Comparison of ENCODE assay signal across 26 cellular contexts in the genomic region with DNA sequence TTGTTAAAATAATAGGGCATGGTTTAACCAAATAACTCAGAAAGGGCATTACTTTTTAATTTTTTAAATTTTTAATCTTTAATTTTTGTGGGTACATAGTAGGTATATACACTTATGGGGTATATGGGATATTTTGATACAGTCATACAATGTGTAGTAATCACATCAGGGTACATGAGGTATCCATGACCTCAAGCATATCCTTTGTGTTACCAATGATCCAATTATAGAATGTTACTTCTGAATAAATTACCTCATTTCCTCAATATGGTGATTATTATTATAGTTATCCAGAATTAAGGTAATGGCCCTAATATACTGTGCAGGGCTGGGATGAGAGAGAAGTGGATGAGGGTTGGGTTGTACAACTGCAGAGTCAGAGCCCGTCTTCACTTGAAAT.
"Had no signal": no experiment of that assay in that cellular context is flagged by ENCODE, and none has a peak within 500 bp of the region (broad histone marks: within the 10 kb centered on the region; RNA-seq: fewer than 3 reads in every experiment).

No MANE protein-coding gene starts in this region.

- H3K4me1 ChIP-seq: pancreas, prostate gland, right lobe of liver had no signal

- H3K36me3 ChIP-seq: neutrophil, pancreas, prostate gland, right lobe of liver, sigmoid colon, stomach, thoracic aorta, thyroid gland, tibial nerve, upper lobe of left lung, vagina had no signal

- H3K4me3 Mint-ChIP-seq: naive thymus-derived CD4-positive, alpha-beta T cell; natural killer cell; nephron; stimulated activated effector memory CD8-positive, alpha-beta T cell treated with anti-CD3 and anti-CD28 coated beads, Interleukin-12 subunit alpha, Interleukin-12 subunit beta, amount 100 ng/mL, for 72 hours; stimulated activated naive B cell treated with anti-CD40 and anti-IgM and Interleukin-4, amounts not matched to agents 10 μg/mL and 1 μg/mL and 100 μg/mL, for 72 hours; stimulated activated naive CD8-positive, alpha-beta T cell treated with anti-CD3 and anti-CD28 coated beads, Interleukin-15, Interleukin-2, amounts not matched to agents 100 ng/mL and 50 ng/mL, for 24 hours had no signal

- H3K36me3 Mint-ChIP-seq: naive thymus-derived CD4-positive, alpha-beta T cell; natural killer cell; stimulated activated effector memory CD8-positive, alpha-beta T cell treated with anti-CD3 and anti-CD28 coated beads, Interleukin-12 subunit alpha, Interleukin-12 subunit beta, amount 100 ng/mL, for 72 hours; stimulated activated naive B cell treated with anti-CD40 and anti-IgM and Interleukin-4, amounts not matched to agents 10 μg/mL and 1 μg/mL and 100 μg/mL, for 72 hours had no signal

- ATAC-seq: naive thymus-derived CD4-positive, alpha-beta T cell; natural killer cell; pancreas; right cardiac atrium; right lobe of liver; stimulated activated effector memory CD8-positive, alpha-beta T cell treated with anti-CD3 and anti-CD28 coated beads, Interleukin-12 subunit alpha, Interleukin-12 subunit beta, amount 100 ng/mL, for 72 hours; stimulated activated naive B cell treated with anti-CD40 and anti-IgM and Interleukin-4, amounts not matched to agents 10 μg/mL and 1 μg/mL and 100 μg/mL, for 72 hours had no signal

- H3K27ac Mint-ChIP-seq: naive thymus-derived CD4-positive, alpha-beta T cell; natural killer cell; nephron; stimulated activated effector memory CD8-positive, alpha-beta T cell treated with anti-CD3 and anti-CD28 coated beads, Interleukin-12 subunit alpha, Interleukin-12 subunit beta, amount 100 ng/mL, for 72 hours; stimulated activated naive B cell treated with anti-CD40 and anti-IgM and Interleukin-4, amounts not matched to agents 10 μg/mL and 1 μg/mL and 100 μg/mL, for 72 hours; stimulated activated naive CD8-positive, alpha-beta T cell treated with anti-CD3 and anti-CD28 coated beads, Interleukin-15, Interleukin-2, amounts not matched to agents 100 ng/mL and 50 ng/mL, for 24 hours had no signal

- H3K27ac ChIP-seq: neutrophil, pancreas, prostate gland, right lobe of liver, sigmoid colon, stomach, thoracic aorta, thyroid gland, tibial nerve, upper lobe of left lung, vagina had no signal

- H3K27me3 ChIP-seq: pancreas, right lobe of liver, sigmoid colon, stomach, thyroid gland, tibial nerve, upper lobe of left lung, vagina had no signal

- H3K4me1 Mint-ChIP-seq: natural killer cell; stimulated activated effector memory CD8-positive, alpha-beta T cell treated with anti-CD3 and anti-CD28 coated beads, Interleukin-12 subunit alpha, Interleukin-12 subunit beta, amount 100 ng/mL, for 72 hours; stimulated activated naive B cell treated with anti-CD40 and anti-IgM and Interleukin-4, amounts not matched to agents 10 μg/mL and 1 μg/mL and 100 μg/mL, for 72 hours had no signal

- H3K4me3 ChIP-seq: pancreas, prostate gland, right lobe of liver, sigmoid colon, stomach, thoracic aorta, thyroid gland, tibial nerve, upper lobe of left lung, vagina had no signal

- H3K9me3 Mint-ChIP-seq: natural killer cell; nephron; stimulated activated naive B cell treated with anti-CD40 and anti-IgM and Interleukin-4, amounts not matched to agents 10 μg/mL and 1 μg/mL and 100 μg/mL, for 72 hours; stimulated activated naive CD8-positive, alpha-beta T cell treated with anti-CD3 and anti-CD28 coated beads, Interleukin-15, Interleukin-2, amounts not matched to agents 100 ng/mL and 50 ng/mL, for 24 hours had no signal

- H3K9me3 ChIP-seq: neutrophil, pancreas, prostate gland, right lobe of liver, sigmoid colon, stomach, thoracic aorta, thyroid gland, tibial nerve, upper lobe of left lung, vagina had no signal

- DNase-seq: naive thymus-derived CD4-positive, alpha-beta T cell; natural killer cell; nucleus accumbens; pancreas; right cardiac atrium; right lobe of liver; sigmoid colon; small intestine; stimulated activated CD4-positive, alpha-beta T cell treated with anti-CD3 and anti-CD28 coated beads, Interleukin-15, amount 100 ng/mL, for 24 hours; stimulated activated CD4-positive, alpha-beta T cell treated with anti-CD3 and anti-CD28 coated beads, Interleukin-2, amount 100 ng/mL, for 24 hours; stimulated activated CD4-positive, alpha-beta T cell treated with anti-CD3 and anti-CD28 coated beads, Interleukin-2, amount 100 ng/mL, for 48 hours; stimulated activated CD4-positive, alpha-beta T cell treated with anti-CD3 and anti-CD28 coated beads, Interleukin-4, amount 100 ng/mL, for 24 hours; stimulated activated naive B cell treated with anti-CD40 and anti-IgM and Interleukin-4, amounts not matched to agents 10 μg/mL and 1 μg/mL and 100 μg/mL, for 72 hours; stimulated activated naive CD4-positive, alpha-beta T cell treated with Interleukin-2 at 50 U/mL for 16 hours; stomach; thyroid gland; trophoblast cell; upper lobe of left lung had no signal
